Comparison of ENCODE assay signal across 16 cellular contexts in genomic region chr6:43468748-43469681, GRCh38. TPM values are rescaled to one million over a fixed set of nuclear protein-coding genes. Genes with fewer than 3 reads are reported as not detected.
DNase-seq lines count a peak whose midpoint lies in the region; FAIRE-seq and TF ChIP-seq lines count a peak whose summit lies in the region.
"Had no signal": no experiment of that assay in that cellular context is flagged by ENCODE, and none has a peak within 500 bp of the region (broad histone marks: within the 10 kb centered on the region; RNA-seq: fewer than 3 reads in every experiment).

No MANE protein-coding gene starts in this region.

- no CpG with 5 or more reads among the region's 13 CpGs for WGBS in mesendoderm (ENCODE audit: extremely low coverage, insufficient coverage, low lambda C conversion rate)

- no peak overlapping the region for H3K4me2 ChIP-seq in mesendoderm (ENCODE audit: low read length)

- H3K56ac ChIP-seq in mesendoderm (ENCODE audit: low read length) = peak overlapping the region; percentile 68

- no peak overlapping the region for H2BK120ac ChIP-seq in mesendoderm (ENCODE audit: low read depth, low read length)

- H2AK5ac ChIP-seq in mesendoderm (ENCODE audit: low read length) = no peak overlapping the region

- H3K9me3 Mint-ChIP-seq in MCF 10A (ENCODE audit: unreplicated experiment) = no peaks in the 10 kb centered on the region
- H3K9me3 Mint-ChIP-seq: T-cell had no signal

- CTCF ChIA-PET in MCF 10A (lab: Yijun Ruan, JAX) = interaction anchor here (0.7 to 1.6 kb wide), 3 partner anchors 24 to 723 kb away, joined by 4 to 5 read pairs (median 5); partner anchors contain the start of gene TBCC

- intact Hi-C loops in MCF 10A (cut with micrococcal nuclease) = no loop called here

- H4K8ac ChIP-seq in mesendoderm (ENCODE audit: low read depth, low read length) = no peak overlapping the region

- H3K79me1 ChIP-seq in mesendoderm (ENCODE audit: low read length) = no peaks in the 10 kb centered on the region

- POLR2A ChIA-PET in MCF 10A (lab: Yijun Ruan, JAX) = interaction anchor here (1.0 to 2.7 kb wide), 3 partner anchors 11 to 27 kb away, joined by 3 to 10 read pairs (median 4); no protein-coding TSS in a partner anchor

- no peaks in the 10 kb centered on the region for H3K36me3 Mint-ChIP-seq in MCF 10A (ENCODE audit: insufficient read depth, unreplicated experiment)
- H3K36me3 Mint-ChIP-seq: T-cell had no signal

- no peak overlapping the region for H2BK5ac ChIP-seq in mesendoderm (ENCODE audit: low read length)

- TF ChIP-seq CTCF in MCF 10A (IDR thresholded peaks at IDR 0.05; ENCODE audit: unreplicated experiment) = no peak

- H3K4me3 Mint-ChIP-seq in MCF 10A (ENCODE audit: unreplicated experiment) = no peak overlapping the region
- H3K4me3 Mint-ChIP-seq: T-cell had no signal

- no peak overlapping the region for H3K9ac ChIP-seq in mesendoderm (ENCODE audit: low read length)

- peaks cover 3% of the 10 kb centered on the region for H3K4me1 ChIP-seq in mesendoderm (ENCODE audit: control insufficient read depth, low read depth, low read length)
- H3K4me1 ChIP-seq: colonic mucosa, sigmoid colon had no signal

- no peak overlapping the region for H3K27ac Mint-ChIP-seq in MCF 10A (ENCODE audit: low read depth, unreplicated experiment)
- H3K27ac Mint-ChIP-seq: T-cell had no signal

- DNase-seq in NCI-H146 treated with DMSO at 0.1 percent for 48 hours (lab: John Stamatoyannopoulos, UW; ENCODE audit: unreplicated experiment) (peak; percentile 84), MCF 10A (ENCODE audit: unreplicated experiment) (peak; percentile 49), mesendoderm (peak; percentile 58), putamen (ENCODE audit: low spot score) (no peak), GDM1 (lab: John Stamatoyannopoulos, UW) (no peak), GM12892 (ENCODE audit: insufficient read length) (no peak)
- DNase-seq: activated effector memory CD4-positive, alpha-beta T cell treated with anti-CD3 and anti-CD28 coated beads, Interleukin-2, amount 50 U/mL, for 16 hours; colonic mucosa; GF-D8; MG63; NCI-H1930; RPMI8226; sigmoid colon; stimulated activated CD4-positive, alpha-beta T cell treated with anti-CD3 and anti-CD28 coated beads, Interleukin-4, amount 100 ng/mL, for 1 hour; T-cell had no signal

- H3K4ac ChIP-seq in mesendoderm (ENCODE audit: low read depth, low read length) = no peak overlapping the region

- no peaks in the 10 kb centered on the region for H3K27me3 ChIP-seq in mesendoderm (ENCODE audit: insufficient read depth, low read length, poor library complexity)
- H3K27me3 ChIP-seq: colonic mucosa, MG63 had no signal

- no peak overlapping the region for H3K23ac ChIP-seq in mesendoderm (ENCODE audit: low read length)

- H3K27ac ChIP-seq in mesendoderm (ENCODE audit: low read depth, low read length) = no peak overlapping the region
- H3K27ac ChIP-seq: colonic mucosa, sigmoid colon, thoracic aorta had no signal

- no peak overlapping the region for H4K5ac ChIP-seq in mesendoderm (ENCODE audit: low read length)

- FAIRE-seq in GM12892 (lab: Jason Lieb, UNC) = no peak

- no TSS peak for BruUV-seq in MCF 10A (replicated peaks; lab: Mats Ljungman, UMichigan)

- no peak overlapping the region for H3K4me3 ChIP-seq in mesendoderm (ENCODE audit: low read length)
- H3K4me3 ChIP-seq: colonic mucosa, MG63, sigmoid colon, thoracic aorta had no signal

- peaks cover 5% of the 10 kb centered on the region for H3K4me1 Mint-ChIP-seq in MCF 10A (ENCODE audit: insufficient read depth, unreplicated experiment)
- H3K4me1 Mint-ChIP-seq: T-cell had no signal

- no peak overlapping the region for H2BK15ac ChIP-seq in mesendoderm (replicated peaks; ENCODE audit: low read depth)

- no peak for TF ChIP-seq POLR2A in GM12892 (IDR thresholded peaks at IDR 0.05; ENCODE audit: low read depth, low read length)

- H3K27me3 Mint-ChIP-seq in MCF 10A (ENCODE audit: insufficient read depth, unreplicated experiment) = no peaks in the 10 kb centered on the region

- H3K18ac ChIP-seq in mesendoderm (ENCODE audit: low read length) = no peak overlapping the region

- no peaks in the 10 kb centered on the region for H3K79me2 ChIP-seq in mesendoderm (ENCODE audit: control insufficient read depth, insufficient read depth, low read length)

- H3K36me3 ChIP-seq in mesendoderm (ENCODE audit: control insufficient read depth, insufficient read depth, low read length) = no peaks in the 10 kb centered on the region
- H3K36me3 ChIP-seq: colonic mucosa, MG63, sigmoid colon, thoracic aorta had no signal

RNA-seq across cellular contexts. Expression of gene TJAP1, which starts 8.4 kb away (rescaled TPM):
- total RNA-seq in MCF 10A (2022) = 70.9 and 78.9 TPM in 2 replicates
- polyA plus RNA-seq in mesendoderm (2013, experiment 1 of 2) = 28.1 TPM
- polyA plus RNA-seq in mesendoderm (2013, experiment 2 of 2) = 25.9 TPM
- 9.2 TPM for polyA plus RNA-seq in GM12892 (2012; ENCODE audit: missing spikeins)

RNA-seq across cellular contexts. Expression of gene DLK2, which starts 13.7 kb away (rescaled TPM):
- 13.6 and 30.2 TPM in 2 replicates for total RNA-seq in MCF 10A (2022)
- 0.13 TPM for polyA plus RNA-seq in mesendoderm (2013, experiment 1 of 2)
- 0.29 TPM for polyA plus RNA-seq in mesendoderm (2013, experiment 2 of 2)
- 1.1 TPM for polyA plus RNA-seq in GM12892 (2012; ENCODE audit: missing spikeins)
- total RNA-seq: sigmoid colon, thoracic aorta had no signal

RNA-seq across cellular contexts. Expression of gene LRRC73, which starts 41.1 kb away (rescaled TPM):
- total RNA-seq in MCF 10A (2022) = 0.37 and 1.2 TPM in 2 replicates
- 0.06 TPM for polyA plus RNA-seq in mesendoderm (2013, experiment 1 of 2)
- 0.07 TPM for polyA plus RNA-seq in mesendoderm (2013, experiment 2 of 2)
- not detected for polyA plus RNA-seq in GM12892 (2012; ENCODE audit: missing spikeins)

RNA-seq across cellular contexts. Expression of gene ABCC10, which starts 41.7 kb away (rescaled TPM):
- total RNA-seq in MCF 10A (2022) = 25.6 and 25.9 TPM in 2 replicates
- polyA plus RNA-seq in mesendoderm (2013, experiment 1 of 2) = 10.6 TPM
- polyA plus RNA-seq in mesendoderm (2013, experiment 2 of 2) = 10.0 TPM
- 16.8 TPM for polyA plus RNA-seq in GM12892 (2012; ENCODE audit: missing spikeins)

RNA-seq across cellular contexts. Expression of gene YIPF3, which starts 47.7 kb away (rescaled TPM):
- total RNA-seq in MCF 10A (2022) = 65.1 and 72.9 TPM in 2 replicates
- polyA plus RNA-seq in mesendoderm (2013, experiment 1 of 2) = 54.9 TPM
- polyA plus RNA-seq in mesendoderm (2013, experiment 2 of 2) = 53.2 TPM
- polyA plus RNA-seq in GM12892 (2012; ENCODE audit: missing spikeins) = 32.9 TPM

Comparison
In these comparisons a context has a peak if more than half of its experiments do, and no peak if none do; other contexts are left out.
1. DNase-seq: peak in NCI-H146 treated with DMSO at 0.1 percent for 48 hours (single experiment), MCF 10A (single experiment) and mesendoderm (single experiment); none in putamen (single experiment), GDM1 (single experiment) and GM12892 (single experiment).